Comparison of ENCODE assay signal across 1 cellular context in genomic region chr6:167207527-167207926, GRCh38.
TF ChIP-seq lines count a peak whose summit lies in the region.

No MANE protein-coding gene starts in this region.

TF ChIP-seq in H1, 55 proteins besides CTCF, POLR2A, EP300 and RAD21 (continued from another document):
- no peak for TF ChIP-seq USF2 (IDR thresholded peaks at IDR 0.05; ENCODE audit: low read length)
TF ChIP-seq in H1: peak in this region for 0.
